24 cellular contexts compared by ENCODE assay signal in genomic region chr11:132639986-132640385, GRCh38.
"Had no signal": no experiment of that assay in that cellular context is flagged by ENCODE, and none has a peak within 500 bp of the region (broad histone marks: within the 10 kb centered on the region; RNA-seq: fewer than 3 reads in every experiment).

No MANE protein-coding gene starts in this region.

- H3K27me3 Mint-ChIP-seq: activated CD4-positive, alpha-beta T cell treated with anti-CD3 and anti-CD28 coated beads, Interleukin-2, amount 10 ng/mL, durations not matched to agents 7 days and 5 days; central memory CD8-positive, alpha-beta T cell; effector memory CD8-positive, alpha-beta T cell; naive B cell; stimulated activated naive B cell treated with anti-CD40 and anti-IgM and Interleukin-4, amounts not matched to agents 10 μg/mL and 1 μg/mL and 100 μg/mL, for 72 hours had no signal

- H3K4me3 Mint-ChIP-seq: activated CD4-positive, alpha-beta T cell treated with anti-CD3 and anti-CD28 coated beads, Interleukin-2, amount 10 ng/mL, durations not matched to agents 7 days and 5 days; activated CD8-positive, alpha-beta T cell treated with anti-CD3 and anti-CD28 coated beads, Interleukin-2, amount 10 ng/mL, durations not matched to agents 7 days and 5 days; activated T-helper 1 cell treated with anti-CD3 and anti-CD28 coated beads, Interleukin-12 subunit alpha, Interleukin-12 subunit beta, Interleukin-2, Interleukin-4 antibody, amounts not matched to agents 30 ng/mL and 10 ng/mL and 1 ng/mL, durations not matched to agents 14 hours and 24 hours and 36 hours; central memory CD8-positive, alpha-beta T cell; effector memory CD8-positive, alpha-beta T cell; naive B cell; stimulated activated naive B cell treated with anti-CD40 and anti-IgM and Interleukin-4, amounts not matched to agents 10 μg/mL and 1 μg/mL and 100 μg/mL, for 72 hours had no signal

- H3K27ac Mint-ChIP-seq: activated CD4-positive, alpha-beta T cell treated with anti-CD3 and anti-CD28 coated beads, Interleukin-2, amount 10 ng/mL, durations not matched to agents 7 days and 5 days; activated CD8-positive, alpha-beta T cell treated with anti-CD3 and anti-CD28 coated beads, Interleukin-2, amount 10 ng/mL, durations not matched to agents 7 days and 5 days; activated T-helper 1 cell treated with anti-CD3 and anti-CD28 coated beads, Interleukin-12 subunit alpha, Interleukin-12 subunit beta, Interleukin-2, Interleukin-4 antibody, amounts not matched to agents 30 ng/mL and 10 ng/mL and 1 ng/mL, durations not matched to agents 14 hours and 24 hours and 36 hours; effector memory CD8-positive, alpha-beta T cell; naive B cell; stimulated activated naive B cell treated with anti-CD40 and anti-IgM and Interleukin-4, amounts not matched to agents 10 μg/mL and 1 μg/mL and 100 μg/mL, for 72 hours had no signal

- FAIRE-seq: colon, endothelial cell of umbilical vein, kidney had no signal

- H3K36me3 ChIP-seq: esophagus squamous epithelium, gastroesophageal sphincter, heart right ventricle, lower lobe of right lung, thoracic aorta, upper lobe of left lung had no signal

- H3K4me3 ChIP-seq: dorsolateral prefrontal cortex, esophagus squamous epithelium, gastroesophageal sphincter, heart right ventricle, lower lobe of right lung, thoracic aorta, upper lobe of left lung had no signal

- H3K9me3 Mint-ChIP-seq: activated CD4-positive, alpha-beta T cell treated with anti-CD3 and anti-CD28 coated beads, Interleukin-2, amount 10 ng/mL, durations not matched to agents 7 days and 5 days; activated T-helper 1 cell treated with anti-CD3 and anti-CD28 coated beads, Interleukin-12 subunit alpha, Interleukin-12 subunit beta, Interleukin-2, Interleukin-4 antibody, amounts not matched to agents 30 ng/mL and 10 ng/mL and 1 ng/mL, durations not matched to agents 14 hours and 24 hours and 36 hours; stimulated activated naive B cell treated with anti-CD40 and anti-IgM and Interleukin-4, amounts not matched to agents 10 μg/mL and 1 μg/mL and 100 μg/mL, for 72 hours had no signal

- DNase-seq: activated CD4-positive, alpha-beta T cell treated with anti-CD3 and anti-CD28 coated beads, Interleukin-2, amount 10 ng/mL, durations not matched to agents 7 days and 5 days; activated CD4-positive, CD25-positive, alpha-beta regulatory T cell treated with anti-CD3 and anti-CD28 coated beads, Interleukin-2, amount 50 U/mL, for 72 hours; activated CD8-positive, alpha-beta T cell treated with anti-CD3 and anti-CD28 coated beads, Interleukin-2, amount 10 ng/mL, durations not matched to agents 7 days and 5 days; activated gamma-delta T cell; activated naive CD4-positive, alpha-beta T cell treated with anti-CD3 and anti-CD28 coated beads, Interleukin-2, amount 50 U/mL, for 16 hours; aorta; effector memory CD8-positive, alpha-beta T cell; esophagus squamous epithelium; heart right ventricle; kidney; lower lobe of right lung; naive B cell; stimulated activated CD4-positive, alpha-beta T cell treated with anti-CD3 and anti-CD28 coated beads, Interleukin-2, amount 100 ng/mL, for 48 hours; stimulated activated CD8-positive, alpha-beta memory T cell treated with anti-CD3 and anti-CD28 coated beads, Interleukin-4, amount 100 ng/mL, for 48 hours; stimulated activated naive B cell treated with anti-CD40 and anti-IgM and Interleukin-4, amounts not matched to agents 10 μg/mL and 1 μg/mL and 100 μg/mL, for 72 hours; upper lobe of left lung had no signal

- H3K4me1 Mint-ChIP-seq: activated CD4-positive, alpha-beta T cell treated with anti-CD3 and anti-CD28 coated beads, Interleukin-2, amount 10 ng/mL, durations not matched to agents 7 days and 5 days; central memory CD8-positive, alpha-beta T cell; naive B cell; stimulated activated naive B cell treated with anti-CD40 and anti-IgM and Interleukin-4, amounts not matched to agents 10 μg/mL and 1 μg/mL and 100 μg/mL, for 72 hours had no signal

- H3K27ac ChIP-seq: esophagus squamous epithelium, gastroesophageal sphincter, heart right ventricle, lower lobe of right lung, thoracic aorta, upper lobe of left lung, VCaP had no signal

- H3K9me3 ChIP-seq: esophagus squamous epithelium, gastroesophageal sphincter, heart right ventricle, lower lobe of right lung, thoracic aorta, upper lobe of left lung had no signal

- H3K4me1 ChIP-seq: esophagus squamous epithelium, gastroesophageal sphincter, heart right ventricle, lower lobe of right lung, upper lobe of left lung had no signal

- H3K36me3 Mint-ChIP-seq: naive B cell; stimulated activated naive B cell treated with anti-CD40 and anti-IgM and Interleukin-4, amounts not matched to agents 10 μg/mL and 1 μg/mL and 100 μg/mL, for 72 hours had no signal

- H3K27me3 ChIP-seq: dorsolateral prefrontal cortex, esophagus squamous epithelium, gastroesophageal sphincter, upper lobe of left lung had no signal
